ENCODE assay signal across 2 cellular contexts in the genomic region with DNA sequence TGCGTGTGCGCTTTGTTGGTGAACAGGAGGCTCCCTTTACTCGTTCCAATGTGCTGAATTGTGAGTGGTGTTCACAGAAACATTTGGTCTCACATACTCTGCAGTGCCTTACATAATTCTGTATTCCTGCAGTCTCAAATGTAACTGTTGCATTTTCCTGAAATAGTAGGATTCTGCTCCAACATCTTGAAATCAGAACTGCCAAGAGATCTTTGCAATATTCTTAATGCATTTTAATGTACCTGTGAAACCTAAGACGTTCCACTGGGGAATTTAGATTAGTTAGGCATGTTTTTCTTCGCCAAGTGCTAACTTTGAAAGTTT.
TF ChIP-seq lines count a peak whose summit lies in the region.

No MANE protein-coding gene starts in this region.

TF ChIP-seq in SK-N-SH treated with all-trans-retinoic acid at 6 μM for 48 hours, 23 proteins besides CTCF, POLR2A, EP300 and RAD21 (continued from another document):
- no peak for TF ChIP-seq GLIS3 (CRISPR knock-in tag; IDR thresholded peaks at IDR 0.05)
- TF ChIP-seq, protein P1, sequence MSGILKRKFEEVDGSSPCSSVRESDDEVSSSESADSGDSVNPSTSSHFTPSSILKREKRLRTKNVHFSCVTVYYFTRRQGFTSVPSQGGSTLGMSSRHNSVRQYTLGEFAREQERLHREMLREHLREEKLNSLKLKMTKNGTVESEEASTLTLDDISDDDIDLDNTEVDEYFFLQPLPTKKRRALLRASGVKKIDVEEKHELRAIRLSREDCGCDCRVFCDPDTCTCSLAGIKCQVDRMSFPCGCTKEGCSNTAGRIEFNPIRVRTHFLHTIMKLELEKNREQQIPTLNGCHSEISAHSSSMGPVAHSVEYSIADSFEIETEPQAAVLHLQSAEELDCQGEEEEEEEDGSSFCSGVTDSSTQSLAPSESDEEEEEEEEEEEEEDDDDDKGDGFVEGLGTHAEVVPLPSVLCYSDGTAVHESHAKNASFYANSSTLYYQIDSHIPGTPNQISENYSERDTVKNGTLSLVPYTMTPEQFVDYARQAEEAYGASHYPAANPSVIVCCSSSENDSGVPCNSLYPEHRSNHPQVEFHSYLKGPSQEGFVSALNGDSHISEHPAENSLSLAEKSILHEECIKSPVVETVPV (CRISPR knock-in tag; IDR thresholded peaks at IDR 0.05) = no peak

TF ChIP-seq in HEK293T, 16 proteins besides CTCF, POLR2A, EP300 and RAD21 (continued from another document):
- TF ChIP-seq L3MBTL2 (conservative IDR thresholded peaks at IDR 0.05) = no peak
- TF ChIP-seq FOXA1 (IDR thresholded peaks at IDR 0.05) = no peak
